ENCODE assay signal across 34 cellular contexts in the genomic region with DNA sequence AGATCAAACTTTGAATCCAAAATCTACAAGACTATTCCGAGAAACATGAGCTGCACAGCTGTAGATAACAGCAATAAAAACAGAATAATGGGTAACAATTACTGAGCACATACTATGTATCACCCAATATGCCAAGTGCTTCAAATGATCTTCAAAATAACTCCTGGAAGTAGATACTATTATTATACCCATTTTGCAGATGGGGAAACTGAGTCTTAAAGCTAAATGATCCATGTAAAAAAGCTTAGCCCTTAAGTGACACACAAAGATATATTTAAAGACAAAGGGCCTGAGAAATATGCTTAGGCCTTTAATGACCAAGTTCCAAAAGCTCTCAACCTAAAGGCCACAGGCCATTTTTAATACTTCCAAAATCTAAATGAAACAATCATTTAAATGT.
"Had no signal": no experiment of that assay in that cellular context is flagged by ENCODE, and none has a peak within 500 bp of the region (broad histone marks: within the 10 kb centered on the region; RNA-seq: fewer than 3 reads in every experiment).

No MANE protein-coding gene starts in this region.

- H3K27me3 ChIP-seq: ascending aorta, body of pancreas had no signal

- H3K4me3 ChIP-seq: ascending aorta, body of pancreas had no signal

- ATAC-seq: activated CD4-positive, alpha-beta T cell treated with anti-CD3 and anti-CD28 coated beads for 36 hours; activated CD8-positive, alpha-beta T cell treated with anti-CD3 and anti-CD28 coated beads, Interleukin-2, amount 10 ng/mL, durations not matched to agents 7 days and 5 days; body of pancreas; PC-3; Right ventricle myocardium inferior; SK-N-SH treated with all-trans-retinoic acid at 6 μM for 48 hours had no signal

- DNase-seq: activated CD4-positive, alpha-beta T cell treated with anti-CD3 and anti-CD28 coated beads for 36 hours; activated CD4-positive, alpha-beta T cell treated with anti-CD3 and anti-CD28 coated beads, Interleukin-2, amount 10 ng/mL, durations not matched to agents 7 days and 5 days; activated CD4-positive, alpha-beta T cell treated with anti-CD3 and anti-CD28 coated beads, Interleukin-2, amount 50 U/mL, for 48 hours; activated CD8-positive, alpha-beta T cell treated with anti-CD3 and anti-CD28 coated beads, Interleukin-2, amount 10 ng/mL, durations not matched to agents 7 days and 5 days; activated gamma-delta T cell; activated naive CD4-positive, alpha-beta T cell treated with Interleukin-2 at 50 U/mL for 16 hours; activated naive CD8-positive, alpha-beta T cell treated with anti-CD3 and anti-CD28 coated beads, Interleukin-2, amount 10 ng/mL, durations not matched to agents 7 days and 5 days; activated T-cell treated with anti-CD3 and anti-CD28 coated beads, Interleukin-2, amount 50 U/mL, for 24 hours; body of pancreas; cerebellar nuclear complex; KG1; NCI-H1092 treated with DMSO at 0.1 percent for 48 hours; NCI-H1417; NCI-H187 treated with DMSO at 0.1 percent for 48 hours; NCI-H2081; NCI-H345; NCI-H510A; NCI-H526; NCI-H748 treated with DMSO at 0.1 percent for 48 hours; NK-92 treated with Interleukin-12 subunit alpha and Interleukin-12 subunit beta, amount 100 ng/mL, for 24 hours; PC-3; SIG-M5; SW 1271; T-helper 1 cell; T-helper 2 cell; T1000 had no signal

- H3K27ac Mint-ChIP-seq: activated CD4-positive, alpha-beta T cell treated with anti-CD3 and anti-CD28 coated beads for 36 hours; activated CD4-positive, alpha-beta T cell treated with anti-CD3 and anti-CD28 coated beads, Interleukin-2, amount 10 ng/mL, durations not matched to agents 7 days and 5 days; activated CD8-positive, alpha-beta T cell treated with anti-CD3 and anti-CD28 coated beads, Interleukin-2, amount 10 ng/mL, durations not matched to agents 7 days and 5 days; activated naive CD4-positive, alpha-beta T cell treated with anti-CD3 and anti-CD28 coated beads, Interleukin-2, amount 50 U/mL, for 24 hours; activated naive CD8-positive, alpha-beta T cell treated with anti-CD3 and anti-CD28 coated beads, Interleukin-2, amount 10 ng/mL, durations not matched to agents 7 days and 5 days; activated T-cell treated with anti-CD3 and anti-CD28 coated beads, Interleukin-2, amount 50 U/mL, for 24 hours; activated T-helper 2 cell treated with anti-CD3 and anti-CD28 coated beads, Interferon-gamma antibody, Interleukin-2, Interleukin-4, amounts not matched to agents 10 μg/mL and 5 μg/mL and 100 μg/mL, durations not matched to agents 14 hours and 24 hours and 36 hours had no signal

- FAIRE-seq: bronchial epithelial cell, RCC 7860 had no signal

- H3K27ac ChIP-seq: ascending aorta, body of pancreas, RWPE1 had no signal

- H3K4me3 Mint-ChIP-seq: activated CD4-positive, alpha-beta T cell treated with anti-CD3 and anti-CD28 coated beads for 36 hours; activated CD4-positive, alpha-beta T cell treated with anti-CD3 and anti-CD28 coated beads, Interleukin-2, amount 10 ng/mL, durations not matched to agents 7 days and 5 days; activated CD8-positive, alpha-beta T cell treated with anti-CD3 and anti-CD28 coated beads, Interleukin-2, amount 10 ng/mL, durations not matched to agents 7 days and 5 days; activated naive CD4-positive, alpha-beta T cell treated with anti-CD3 and anti-CD28 coated beads, Interleukin-2, amount 50 U/mL, for 24 hours; activated naive CD8-positive, alpha-beta T cell treated with anti-CD3 and anti-CD28 coated beads, Interleukin-2, amount 10 ng/mL, durations not matched to agents 7 days and 5 days; activated T-cell treated with anti-CD3 and anti-CD28 coated beads, Interleukin-2, amount 50 U/mL, for 24 hours had no signal

- H3K9me3 Mint-ChIP-seq: activated CD4-positive, alpha-beta T cell treated with anti-CD3 and anti-CD28 coated beads, Interleukin-2, amount 10 ng/mL, durations not matched to agents 7 days and 5 days; activated naive CD4-positive, alpha-beta T cell treated with anti-CD3 and anti-CD28 coated beads, Interleukin-2, amount 50 U/mL, for 24 hours; activated naive CD8-positive, alpha-beta T cell treated with anti-CD3 and anti-CD28 coated beads, Interleukin-2, amount 10 ng/mL, durations not matched to agents 7 days and 5 days; activated T-cell treated with anti-CD3 and anti-CD28 coated beads, Interleukin-2, amount 50 U/mL, for 24 hours; activated T-helper 2 cell treated with anti-CD3 and anti-CD28 coated beads, Interferon-gamma antibody, Interleukin-2, Interleukin-4, amounts not matched to agents 10 μg/mL and 5 μg/mL and 100 μg/mL, durations not matched to agents 14 hours and 24 hours and 36 hours had no signal

- H3K9me3 ChIP-seq: ascending aorta, body of pancreas had no signal

- H3K27me3 Mint-ChIP-seq: activated CD4-positive, alpha-beta T cell treated with anti-CD3 and anti-CD28 coated beads for 36 hours; activated CD4-positive, alpha-beta T cell treated with anti-CD3 and anti-CD28 coated beads, Interleukin-2, amount 10 ng/mL, durations not matched to agents 7 days and 5 days; activated naive CD4-positive, alpha-beta T cell treated with anti-CD3 and anti-CD28 coated beads, Interleukin-2, amount 50 U/mL, for 24 hours; activated naive CD8-positive, alpha-beta T cell treated with anti-CD3 and anti-CD28 coated beads, Interleukin-2, amount 10 ng/mL, durations not matched to agents 7 days and 5 days; activated T-cell treated with anti-CD3 and anti-CD28 coated beads, Interleukin-2, amount 50 U/mL, for 24 hours had no signal

- H3K36me3 ChIP-seq: ascending aorta had no signal
